ENCODE assay signal across 1 cellular context in the genomic region with DNA sequence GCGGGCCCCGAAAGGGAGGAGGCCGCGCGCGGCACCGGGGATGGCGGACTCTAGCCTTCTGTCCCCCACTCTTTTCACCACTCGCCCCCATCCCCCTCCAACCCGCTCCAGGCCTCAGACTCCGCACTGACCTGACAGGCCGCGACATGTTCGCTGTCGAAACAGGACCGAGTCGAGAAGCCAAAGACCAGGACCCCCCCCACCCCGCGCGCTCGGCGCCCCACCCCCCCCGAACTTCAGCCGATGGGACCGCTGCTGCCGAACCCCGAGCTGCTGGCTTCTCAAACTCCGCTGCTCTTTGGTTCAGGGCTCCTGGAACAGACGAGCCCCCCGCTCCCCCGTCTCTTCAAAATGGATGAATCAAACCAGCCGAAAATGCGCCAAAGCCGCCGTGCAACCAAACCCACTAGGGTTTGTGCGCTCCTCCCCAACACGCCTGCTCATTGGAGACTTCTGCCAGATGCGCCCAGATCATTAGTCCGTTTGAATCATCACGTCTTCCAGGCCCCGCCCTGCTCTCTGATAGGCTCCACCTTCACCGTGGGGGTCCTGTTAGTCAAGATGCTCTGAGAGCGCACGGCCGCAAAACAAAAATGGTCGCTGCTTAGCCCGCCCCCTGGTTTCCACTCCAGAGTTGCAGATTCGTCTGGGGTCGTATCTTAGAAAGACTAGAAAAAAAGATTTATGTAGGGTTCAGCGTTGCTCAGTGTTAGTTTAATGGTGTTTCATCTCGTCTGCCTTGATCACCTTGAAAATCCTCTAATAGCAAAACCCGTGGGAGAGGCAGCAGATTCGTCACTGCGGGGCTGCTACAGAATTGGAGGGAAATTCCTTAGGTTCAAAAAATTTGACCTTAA.
TF ChIP-seq lines count a peak whose summit lies in the region.

A gene with protein sequence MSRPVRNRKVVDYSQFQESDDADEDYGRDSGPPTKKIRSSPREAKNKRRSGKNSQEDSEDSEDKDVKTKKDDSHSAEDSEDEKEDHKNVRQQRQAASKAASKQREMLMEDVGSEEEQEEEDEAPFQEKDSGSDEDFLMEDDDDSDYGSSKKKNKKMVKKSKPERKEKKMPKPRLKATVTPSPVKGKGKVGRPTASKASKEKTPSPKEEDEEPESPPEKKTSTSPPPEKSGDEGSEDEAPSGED (minus strand): TSS at position 357 of the 857 bp plus-strand sequence. CDS start 209 bp downstream, at position 148.

TF ChIP-seq in HepG2, 621 proteins besides CTCF, POLR2A, EP300 and RAD21 (continued from another document and continues in another):
- TF ChIP-seq, protein P1, sequence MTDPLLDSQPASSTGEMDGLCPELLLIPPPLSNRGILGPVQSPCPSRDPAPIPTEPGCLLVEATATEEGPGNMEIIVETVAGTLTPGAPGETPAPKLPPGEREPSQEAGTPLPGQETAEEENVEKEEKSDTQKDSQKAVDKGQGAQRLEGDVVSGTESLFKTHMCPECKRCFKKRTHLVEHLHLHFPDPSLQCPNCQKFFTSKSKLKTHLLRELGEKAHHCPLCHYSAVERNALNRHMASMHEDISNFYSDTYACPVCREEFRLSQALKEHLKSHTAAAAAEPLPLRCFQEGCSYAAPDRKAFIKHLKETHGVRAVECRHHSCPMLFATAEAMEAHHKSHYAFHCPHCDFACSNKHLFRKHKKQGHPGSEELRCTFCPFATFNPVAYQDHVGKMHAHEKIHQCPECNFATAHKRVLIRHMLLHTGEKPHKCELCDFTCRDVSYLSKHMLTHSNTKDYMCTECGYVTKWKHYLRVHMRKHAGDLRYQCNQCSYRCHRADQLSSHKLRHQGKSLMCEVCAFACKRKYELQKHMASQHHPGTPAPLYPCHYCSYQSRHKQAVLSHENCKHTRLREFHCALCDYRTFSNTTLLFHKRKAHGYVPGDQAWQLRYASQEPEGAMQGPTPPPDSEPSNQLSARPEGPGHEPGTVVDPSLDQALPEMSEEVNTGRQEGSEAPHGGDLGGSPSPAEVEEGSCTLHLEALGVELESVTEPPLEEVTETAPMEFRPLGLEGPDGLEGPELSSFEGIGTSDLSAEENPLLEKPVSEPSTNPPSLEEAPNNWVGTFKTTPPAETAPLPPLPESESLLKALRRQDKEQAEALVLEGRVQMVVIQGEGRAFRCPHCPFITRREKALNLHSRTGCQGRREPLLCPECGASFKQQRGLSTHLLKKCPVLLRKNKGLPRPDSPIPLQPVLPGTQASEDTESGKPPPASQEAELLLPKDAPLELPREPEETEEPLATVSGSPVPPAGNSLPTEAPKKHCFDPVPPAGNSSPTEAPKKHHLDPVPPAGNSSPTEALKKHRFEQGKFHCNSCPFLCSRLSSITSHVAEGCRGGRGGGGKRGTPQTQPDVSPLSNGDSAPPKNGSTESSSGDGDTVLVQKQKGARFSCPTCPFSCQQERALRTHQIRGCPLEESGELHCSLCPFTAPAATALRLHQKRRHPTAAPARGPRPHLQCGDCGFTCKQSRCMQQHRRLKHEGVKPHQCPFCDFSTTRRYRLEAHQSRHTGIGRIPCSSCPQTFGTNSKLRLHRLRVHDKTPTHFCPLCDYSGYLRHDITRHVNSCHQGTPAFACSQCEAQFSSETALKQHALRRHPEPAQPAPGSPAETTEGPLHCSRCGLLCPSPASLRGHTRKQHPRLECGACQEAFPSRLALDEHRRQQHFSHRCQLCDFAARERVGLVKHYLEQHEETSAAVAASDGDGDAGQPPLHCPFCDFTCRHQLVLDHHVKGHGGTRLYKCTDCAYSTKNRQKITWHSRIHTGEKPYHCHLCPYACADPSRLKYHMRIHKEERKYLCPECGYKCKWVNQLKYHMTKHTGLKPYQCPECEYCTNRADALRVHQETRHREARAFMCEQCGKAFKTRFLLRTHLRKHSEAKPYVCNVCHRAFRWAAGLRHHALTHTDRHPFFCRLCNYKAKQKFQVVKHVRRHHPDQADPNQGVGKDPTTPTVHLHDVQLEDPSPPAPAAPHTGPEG (CRISPR knock-in tag; IDR thresholded peaks at IDR 0.05) = no peak
- TF ChIP-seq ZNF792 (CRISPR knock-in tag; IDR thresholded peaks at IDR 0.05) (peak; percentile 39; the same call in 1 of the 2 replicates), ZNF674 (CRISPR knock-in tag; IDR thresholded peaks at IDR 0.05; ENCODE audit: low read depth) (no peak), CCDC6 (CRISPR knock-in tag; IDR thresholded peaks at IDR 0.05) (peak; percentile 75), REXO4 (CRISPR knock-in tag; IDR thresholded peaks at IDR 0.05; ENCODE audit: borderline replicate concordance) (no peak), DR1 (CRISPR knock-in tag; IDR thresholded peaks at IDR 0.05) (no peak), NFYB (CRISPR knock-in tag; IDR thresholded peaks at IDR 0.05) (peak; percentile 96), AGO1 (IDR thresholded peaks at IDR 0.05; ENCODE audit: low read depth, low read length, poor library complexity, severe bottlenecking) (no peak), GATAD2A (CRISPR knock-in tag; IDR thresholded peaks at IDR 0.05) (peak; percentile 55), ZKSCAN1 (IDR thresholded peaks at IDR 0.05; ENCODE audit: low read length) (no peak), SUZ12 (IDR thresholded peaks at IDR 0.05; ENCODE audit: low read depth, low read length) (no peak), TBX3 (IDR thresholded peaks at IDR 0.05; ENCODE audit: borderline replicate concordance) (no peak), RCOR2 (CRISPR knock-in tag; IDR thresholded peaks at IDR 0.05) (no peak), SP1 (IDR thresholded peaks at IDR 0.05) (no peak), SP1 (CRISPR knock-in tag; IDR thresholded peaks at IDR 0.05) (peak; percentile 94), FOXK1 (CRISPR knock-in tag; IDR thresholded peaks at IDR 0.05; ENCODE audit: borderline replicate concordance, low read depth) (peak; percentile 69; the same call in 1 of the 2 replicates), GTF3A (CRISPR knock-in tag; conservative IDR thresholded peaks at IDR 0.05) (no peak), ZFP82 (CRISPR knock-in tag; IDR thresholded peaks at IDR 0.05; ENCODE audit: borderline replicate concordance) (no peak), THAP11 (CRISPR knock-in tag; IDR thresholded peaks at IDR 0.05) (peak; percentile 90), GZF1 (CRISPR knock-in tag; IDR thresholded peaks at IDR 0.05) (no peak), NFE2 (CRISPR knock-in tag; IDR thresholded peaks at IDR 0.05) (no peak), STAG1 (CRISPR knock-in tag; IDR thresholded peaks at IDR 0.05) (no peak), PAX8 (CRISPR knock-in tag; IDR thresholded peaks at IDR 0.05; ENCODE audit: borderline replicate concordance) (no peak), ZNF780A (CRISPR knock-in tag; IDR thresholded peaks at IDR 0.05) (peak; percentile 58; the same call in 1 of the 2 replicates), MYNN (CRISPR knock-in tag; IDR thresholded peaks at IDR 0.05; ENCODE audit: low read depth) (no peak), ZNF549 (CRISPR knock-in tag; IDR thresholded peaks at IDR 0.05) (no peak)
- TF ChIP-seq, protein P2, sequence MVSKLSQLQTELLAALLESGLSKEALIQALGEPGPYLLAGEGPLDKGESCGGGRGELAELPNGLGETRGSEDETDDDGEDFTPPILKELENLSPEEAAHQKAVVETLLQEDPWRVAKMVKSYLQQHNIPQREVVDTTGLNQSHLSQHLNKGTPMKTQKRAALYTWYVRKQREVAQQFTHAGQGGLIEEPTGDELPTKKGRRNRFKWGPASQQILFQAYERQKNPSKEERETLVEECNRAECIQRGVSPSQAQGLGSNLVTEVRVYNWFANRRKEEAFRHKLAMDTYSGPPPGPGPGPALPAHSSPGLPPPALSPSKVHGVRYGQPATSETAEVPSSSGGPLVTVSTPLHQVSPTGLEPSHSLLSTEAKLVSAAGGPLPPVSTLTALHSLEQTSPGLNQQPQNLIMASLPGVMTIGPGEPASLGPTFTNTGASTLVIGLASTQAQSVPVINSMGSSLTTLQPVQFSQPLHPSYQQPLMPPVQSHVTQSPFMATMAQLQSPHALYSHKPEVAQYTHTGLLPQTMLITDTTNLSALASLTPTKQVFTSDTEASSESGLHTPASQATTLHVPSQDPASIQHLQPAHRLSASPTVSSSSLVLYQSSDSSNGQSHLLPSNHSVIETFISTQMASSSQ (IDR thresholded peaks at IDR 0.05; ENCODE audit: low read depth) = 0 out of 2 replicates have a peak, but pooled peaks have one; percentile 21
- TF ChIP-seq, protein P2 (CRISPR knock-in tag; IDR thresholded peaks at IDR 0.05; ENCODE audit: borderline replicate concordance) = no peak
- TF ChIP-seq, protein P3, sequence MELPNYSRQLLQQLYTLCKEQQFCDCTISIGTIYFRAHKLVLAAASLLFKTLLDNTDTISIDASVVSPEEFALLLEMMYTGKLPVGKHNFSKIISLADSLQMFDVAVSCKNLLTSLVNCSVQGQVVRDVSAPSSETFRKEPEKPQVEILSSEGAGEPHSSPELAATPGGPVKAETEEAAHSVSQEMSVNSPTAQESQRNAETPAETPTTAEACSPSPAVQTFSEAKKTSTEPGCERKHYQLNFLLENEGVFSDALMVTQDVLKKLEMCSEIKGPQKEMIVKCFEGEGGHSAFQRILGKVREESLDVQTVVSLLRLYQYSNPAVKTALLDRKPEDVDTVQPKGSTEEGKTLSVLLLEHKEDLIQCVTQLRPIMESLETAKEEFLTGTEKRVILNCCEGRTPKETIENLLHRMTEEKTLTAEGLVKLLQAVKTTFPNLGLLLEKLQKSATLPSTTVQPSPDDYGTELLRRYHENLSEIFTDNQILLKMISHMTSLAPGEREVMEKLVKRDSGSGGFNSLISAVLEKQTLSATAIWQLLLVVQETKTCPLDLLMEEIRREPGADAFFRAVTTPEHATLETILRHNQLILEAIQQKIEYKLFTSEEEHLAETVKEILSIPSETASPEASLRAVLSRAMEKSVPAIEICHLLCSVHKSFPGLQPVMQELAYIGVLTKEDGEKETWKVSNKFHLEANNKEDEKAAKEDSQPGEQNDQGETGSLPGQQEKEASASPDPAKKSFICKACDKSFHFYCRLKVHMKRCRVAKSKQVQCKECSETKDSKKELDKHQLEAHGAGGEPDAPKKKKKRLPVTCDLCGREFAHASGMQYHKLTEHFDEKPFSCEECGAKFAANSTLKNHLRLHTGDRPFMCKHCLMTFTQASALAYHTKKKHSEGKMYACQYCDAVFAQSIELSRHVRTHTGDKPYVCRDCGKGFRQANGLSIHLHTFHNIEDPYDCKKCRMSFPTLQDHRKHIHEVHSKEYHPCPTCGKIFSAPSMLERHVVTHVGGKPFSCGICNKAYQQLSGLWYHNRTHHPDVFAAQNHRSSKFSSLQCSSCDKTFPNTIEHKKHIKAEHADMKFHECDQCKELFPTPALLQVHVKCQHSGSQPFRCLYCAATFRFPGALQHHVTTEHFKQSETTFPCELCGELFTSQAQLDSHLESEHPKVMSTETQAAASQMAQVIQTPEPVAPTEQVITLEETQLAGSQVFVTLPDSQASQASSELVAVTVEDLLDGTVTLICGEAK (IDR thresholded peaks at IDR 0.05) = no peak
- TF ChIP-seq, protein P3 (CRISPR knock-in tag; IDR thresholded peaks at IDR 0.05) = peak; percentile 46; the same call in 1 of the 2 replicates
- TF ChIP-seq, protein P4, sequence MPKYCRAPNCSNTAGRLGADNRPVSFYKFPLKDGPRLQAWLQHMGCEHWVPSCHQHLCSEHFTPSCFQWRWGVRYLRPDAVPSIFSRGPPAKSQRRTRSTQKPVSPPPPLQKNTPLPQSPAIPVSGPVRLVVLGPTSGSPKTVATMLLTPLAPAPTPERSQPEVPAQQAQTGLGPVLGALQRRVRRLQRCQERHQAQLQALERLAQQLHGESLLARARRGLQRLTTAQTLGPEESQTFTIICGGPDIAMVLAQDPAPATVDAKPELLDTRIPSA (CRISPR knock-in tag; IDR thresholded peaks at IDR 0.05; ENCODE audit: borderline replicate concordance) = no peak
